ENCODE assay signal across 9 cellular contexts in the genomic region with DNA sequence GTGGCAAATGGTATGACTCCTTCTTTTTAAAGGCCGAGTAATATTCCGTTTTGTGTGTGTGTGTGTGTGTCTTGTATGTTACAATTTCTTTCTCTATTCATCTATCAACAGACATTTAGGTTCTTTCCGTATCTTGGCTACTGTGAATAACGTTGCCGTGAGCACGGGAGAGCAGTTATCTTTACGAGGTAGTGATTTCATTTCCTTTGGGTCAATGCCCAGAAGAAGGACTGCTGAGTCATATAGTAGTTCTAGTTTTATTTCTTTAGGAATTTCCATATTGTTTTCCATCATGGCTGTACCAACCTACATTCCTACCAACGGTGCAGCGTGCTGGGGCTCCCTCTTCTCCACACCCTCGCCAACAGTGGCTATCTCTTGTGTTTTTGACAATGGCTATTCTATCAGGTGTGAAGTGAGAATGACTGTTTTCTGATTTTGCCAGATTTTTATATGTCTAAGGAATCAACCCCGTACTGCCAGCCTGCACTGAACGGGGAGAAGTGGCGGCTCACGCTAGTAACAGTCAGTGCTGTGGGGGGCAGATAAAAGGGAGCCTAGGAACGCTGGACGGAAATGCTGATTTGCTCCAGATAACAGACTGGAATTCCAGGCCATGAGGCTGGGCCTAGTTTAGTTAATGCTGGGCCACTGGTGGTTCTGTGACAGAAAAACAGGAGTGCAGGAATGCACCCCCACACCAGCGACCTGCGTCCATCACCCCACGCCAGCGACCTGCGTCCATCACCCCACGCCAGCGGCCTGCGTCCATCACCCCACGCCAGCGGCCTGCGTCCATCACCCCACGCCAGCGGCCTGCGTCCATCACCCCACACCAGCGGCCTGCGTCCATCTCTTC.
A peak's percentile ranks its signal among the peaks of the same experiment; 100 is the strongest.
DNase-seq lines count a peak whose midpoint lies in the region; ATAC-seq and TF ChIP-seq lines count a peak whose summit lies in the region.
"Had no signal": no experiment of that assay in that cellular context is flagged by ENCODE, and none has a peak within 500 bp of the region (broad histone marks: within the 10 kb centered on the region; RNA-seq: fewer than 3 reads in every experiment).

No MANE protein-coding gene starts in this region.

- H3K27me3 ChIP-seq in colonic mucosa: no peaks in the 10 kb centered on the region
- H3K27me3 ChIP-seq: ovary had no signal

- no peak overlapping the region for H3K9ac ChIP-seq in colonic mucosa (ENCODE audit: low read depth in 2 of 2, low read length in 2 of 2)

- TF ChIP-seq CTCF in AG09309 (IDR thresholded peaks at IDR 0.05; ENCODE audit: control insufficient read depth, insufficient read depth, low read depth, low read length, missing control alignments) (no peak), colonic mucosa (IDR thresholded peaks at IDR 0.05) (no peak), mucosa of descending colon (IDR thresholded peaks at IDR 0.05) (no peak)

- peak; percentile 88 for ATAC-seq in mucosa of descending colon
- ATAC-seq in GM21423 (IDR thresholded peaks at IDR 0.05; ENCODE audit: unreplicated experiment): no peak

- no peak overlapping the region for H3K27ac ChIP-seq in colonic mucosa
- H3K27ac ChIP-seq: ovary had no signal

- no peaks in the 10 kb centered on the region for H3K36me3 ChIP-seq in colonic mucosa
- no peaks in the 10 kb centered on the region for H3K36me3 ChIP-seq in mucosa of descending colon (ENCODE audit: low read depth)
- H3K36me3 ChIP-seq: ovary had no signal

- no peaks in the 10 kb centered on the region for H3K9me3 ChIP-seq in colonic mucosa
- no peaks in the 10 kb centered on the region for H3K9me3 ChIP-seq in mucosa of descending colon
- H3K9me3 ChIP-seq: ovary had no signal

- no peak overlapping the region for H3K4me3 ChIP-seq in AG09309 (ENCODE audit: control insufficient read depth, low read depth, low read length)
- no peak overlapping the region for H3K4me3 ChIP-seq in colonic mucosa
- H3K4me3 ChIP-seq in mucosa of descending colon: no peak overlapping the region
- H3K4me3 ChIP-seq: ovary had no signal

- peaks cover 5% of the 10 kb centered on the region for H3K4me1 ChIP-seq in colonic mucosa
- H3K4me1 ChIP-seq in mucosa of descending colon (ENCODE audit: low read depth): no peaks in the 10 kb centered on the region

- intact Hi-C loops in colonic mucosa (cut with DNase I): no loop called here
- intact Hi-C loops in mucosa of descending colon (cut with DNase I, micrococcal nuclease): no loop called here

- DNase-seq in AG09309 (ENCODE audit: low read depth): peak; percentile 93
- peak; percentile 18 for DNase-seq in MV-4-11 (lab: John Stamatoyannopoulos, UW)
- DNase-seq in colonic mucosa: peak; percentile 71
- DNase-seq in mucosa of descending colon: peak in 2 of 3 donors; percentile 38 to 80
- DNase-seq in T-helper 1 cell: no peak
- DNase-seq in NCI-H2227 (lab: John Stamatoyannopoulos, UW; ENCODE audit: unreplicated experiment): no peak
- DNase-seq in activated CD4-positive, alpha-beta T cell treated with anti-CD3 and anti-CD28 coated beads for 4 hours: no peak

Comparison
In these comparisons a context has a peak if more than half of its experiments do, and no peak if none do; other contexts are left out.
1. DNase-seq: peak in AG09309 (single experiment), MV-4-11 (single experiment), colonic mucosa (single experiment) and mucosa of descending colon (2 of 3); none in T-helper 1 cell (0 of 5), NCI-H2227 (single experiment) and activated CD4-positive, alpha-beta T cell treated with anti-CD3 and anti-CD28 coated beads for 4 hours (0 of 2).